8 cellular contexts compared by ENCODE assay signal in genomic region chr20:59948828-59949720, GRCh38. TPM values are rescaled to one million over a fixed set of nuclear protein-coding genes. Genes with fewer than 3 reads are reported as not detected.
A peak's percentile ranks its signal among the peaks of the same experiment; 100 is the strongest.
DNase-seq lines count a peak whose midpoint lies in the region; ATAC-seq, FAIRE-seq and TF ChIP-seq lines count a peak whose summit lies in the region.

No MANE protein-coding gene starts in this region.

- H2AFZ ChIP-seq in DND-41 (ENCODE audit: low read depth, low read length) (peak overlapping the region; percentile 58), OCI-LY7 (ENCODE audit: low read length) (peak overlapping the region; percentile 79), HepG2 (ENCODE audit: low read length) (no peak overlapping the region)

- BruUV-seq in OCI-LY7 (replicated peaks; lab: Mats Ljungman, UMichigan) (no TSS peak), HepG2 (replicated peaks; lab: Mats Ljungman, UMichigan) (no TSS peak)

- peak overlapping the region; percentile 27; the same call in 1 of the 2 replicates for H3K9ac ChIP-seq in DND-41 (ENCODE audit: low read depth, low read length)
- no peak overlapping the region for H3K9ac ChIP-seq in HepG2 (ENCODE audit: insufficient read depth, low read depth, low read length)

- H3K27me3 ChIP-seq in DND-41 (ENCODE audit: insufficient read depth, low read length, poor library complexity), result no peaks in the 10 kb centered on the region
- H3K27me3 ChIP-seq in brain microvascular endothelial cell (replicated peaks), result no peaks in the 10 kb centered on the region
- H3K27me3 ChIP-seq in HepG2 (ENCODE audit: control insufficient read depth in 1 of 2, insufficient read depth in 2 of 2, low read length in 2 of 2), result no peaks in the 10 kb centered on the region
- no peaks in the 10 kb centered on the region for H3K27me3 ChIP-seq in vagina

- WGBS in A549 (ENCODE audit: missing lambda C conversion rate), result 37% methylated on average over 7 of the region's 7 CpGs
- WGBS in HepG2 (ENCODE audit: low lambda C conversion rate), result 54% methylated on average over 7 of the region's 7 CpGs

- H3K79me2 ChIP-seq in DND-41 (ENCODE audit: insufficient read depth, low read length), result no peaks in the 10 kb centered on the region
- no peaks in the 10 kb centered on the region for H3K79me2 ChIP-seq in OCI-LY7 (ENCODE audit: insufficient read depth, low read depth, low read length)
- no peaks in the 10 kb centered on the region for H3K79me2 ChIP-seq in HepG2 (ENCODE audit: insufficient read depth, low read length)

- TF ChIP-seq RAD21 in A549 (conservative IDR thresholded peaks at IDR 0.05 in 1 of 2, IDR thresholded peaks at IDR 0.05 in 1 of 2), result peak; percentile 63 to 67
- no peak for TF ChIP-seq RAD21 in HepG2 (CRISPR knock-in tag; IDR thresholded peaks at IDR 0.05)

- 0 out of 3 replicates have a peak, but pooled peaks cover 3% of the 10 kb centered on the region for H3K4me1 ChIP-seq in A549
- peaks cover 19% of the 10 kb centered on the region for H3K4me1 ChIP-seq in DND-41 (ENCODE audit: insufficient read depth, low read length)
- peaks cover 15% of the 10 kb centered on the region for H3K4me1 ChIP-seq in OCI-LY7 (ENCODE audit: insufficient read depth, low read length, poor library complexity, severe bottlenecking)
- no peaks in the 10 kb centered on the region for H3K4me1 ChIP-seq in HepG2 (ENCODE audit: insufficient read depth, low read length)
- H3K4me1 ChIP-seq in vagina, result peaks cover 16% of the 10 kb centered on the region

- H3K9me3 ChIP-seq in A549, result no peaks in the 10 kb centered on the region
- H3K9me3 ChIP-seq in DND-41 (ENCODE audit: insufficient read depth, low read length, severe bottlenecking), result no peaks in the 10 kb centered on the region
- no peaks in the 10 kb centered on the region for H3K9me3 ChIP-seq in OCI-LY7 (ENCODE audit: low read length)
- H3K9me3 ChIP-seq in HepG2 (ENCODE audit: low read length), result no peaks in the 10 kb centered on the region
- no peaks in the 10 kb centered on the region for H3K9me3 ChIP-seq in vagina

- FAIRE-seq in A549 (lab: Jason Lieb, UNC), result no peak
- peak; percentile 48 for FAIRE-seq in HepG2 (lab: Jason Lieb, UNC)

- TF ChIP-seq CTCF in A549 (IDR thresholded peaks at IDR 0.05), result peak; percentile 72
- peak; percentile 85 for TF ChIP-seq CTCF in DND-41 (IDR thresholded peaks at IDR 0.05; ENCODE audit: borderline replicate concordance, extremely low read depth, low read length, poor library complexity, severe bottlenecking)
- peak; percentile 92 for TF ChIP-seq CTCF in OCI-LY7 (conservative IDR thresholded peaks at IDR 0.05; ENCODE audit: low read length)
- TF ChIP-seq CTCF in brain microvascular endothelial cell (IDR thresholded peaks at IDR 0.05; ENCODE audit: low read depth, low read length, missing control alignments), result peak; percentile 59
- TF ChIP-seq CTCF in HepG2 (CRISPR knock-in tag; IDR thresholded peaks at IDR 0.05), result peak; percentile 59
- TF ChIP-seq CTCF in vagina (IDR thresholded peaks at IDR 0.05), result peak; percentile 24 to 43 (median 28)

- TF ChIP-seq POLR2A in A549 (IDR thresholded peaks at IDR 0.05; ENCODE audit: low read length) (no peak), HepG2 (IDR thresholded peaks at IDR 0.05; ENCODE audit: insufficient read depth in 1 of 2, low read depth in 2 of 2, low read length in 2 of 2) (no peak), vagina (IDR thresholded peaks at IDR 0.05) (no peak)

- no peaks in the 10 kb centered on the region for H3K9me2 ChIP-seq in OCI-LY7 (ENCODE audit: insufficient read depth, low read length)

- H3K36me3 ChIP-seq in DND-41 (ENCODE audit: insufficient read depth, low read length) (peaks cover 20% of the 10 kb centered on the region), OCI-LY7 (ENCODE audit: insufficient read depth, low read length) (peaks cover 18% of the 10 kb centered on the region), brain microvascular endothelial cell (replicated peaks) (peaks cover 9% of the 10 kb centered on the region), HepG2 (replicated peaks in 1 of 2; ENCODE audit: control insufficient read depth in 1 of 2, insufficient read depth in 2 of 2, low read length in 2 of 2) (peaks cover 8 to 12% of the 10 kb centered on the region in 2 experiments; a peak in 4 of 5 replicates), vagina (peaks cover 0 to 8% of the 10 kb centered on the region in 2 donors)

- POLR2A ChIA-PET in A549 (lab: Yijun Ruan, JAX), result interaction anchor here (1.7 kb wide), 1 partner anchor 9 kb away, joined by 11 read pairs; the partner anchor contains the start of genes FAM217B and PPP1R3D
- POLR2A ChIA-PET in OCI-LY7 (lab: Charles Lee), result interaction anchor here (1.6 kb wide), 1 partner anchor 9 kb away, joined by 8 read pairs; the partner anchor contains the start of genes FAM217B and PPP1R3D
- POLR2A ChIA-PET in HepG2 (lab: Yijun Ruan, JAX), result interaction anchor here (1.3 kb wide), 1 partner anchor 9 kb away, joined by 10 read pairs; the partner anchor contains the start of genes FAM217B and PPP1R3D

- CTCF ChIA-PET in A549 (lab: Yijun Ruan, JAX) (interaction anchor here (0.6 to 9.6 kb wide), 15 partner anchors 9 to 1533 kb away, joined by 3 to 73 read pairs (median 3); partner anchors contain the start of genes CDH26, FAM217B, PPP1R3D and SYCP2), OCI-LY7 (lab: Charles Lee; ENCODE audit: unreplicated experiment) (no interaction called here), HepG2 (lab: Yijun Ruan, JAX; ENCODE audit: low intra/inter-chr PET ratio, low total read pairs) (interaction anchor here (0.8 to 1.8 kb wide), 2 partner anchors 15 to 101 kb away, joined by 4 to 5 read pairs; no protein-coding TSS in a partner anchor)

- in situ Hi-C loops in brain microvascular endothelial cell (cut with HindIII; ENCODE audit: low pct_ligation_motif_present, low sequenced_read_pairs) (no loop called here), HepG2 (cut with HindIII; ENCODE audit: extremely low pct_ligation_motif_present, low pct_unique_long_range_greater_than_20kb) (no loop called here)

- intact Hi-C loops in OCI-LY7 (cut with micrococcal nuclease; ENCODE audit: unreplicated experiment), result loop anchor here (10.0 kb wide), 1 partner anchor 456 kb away; no protein-coding TSS in a partner anchor
- intact Hi-C loops in HepG2 (cut with micrococcal nuclease; ENCODE audit: unreplicated experiment), result loop anchor here (1.0 kb wide), 1 partner anchor 101 kb away; no protein-coding TSS in a partner anchor
- intact Hi-C loops in vagina (cut with DNase I), result no loop called here

- H4K20me1 ChIP-seq in DND-41 (ENCODE audit: insufficient read depth, low read length) (no peaks in the 10 kb centered on the region), OCI-LY7 (ENCODE audit: insufficient read depth, low read length) (no peaks in the 10 kb centered on the region), HepG2 (ENCODE audit: insufficient read depth, low read length) (no peaks in the 10 kb centered on the region)

- no peak overlapping the region for H3K27ac ChIP-seq in A549
- peak overlapping the region; percentile 71 for H3K27ac ChIP-seq in DND-41 (ENCODE audit: low read length)
- peak overlapping the region; percentile 46 for H3K27ac ChIP-seq in OCI-LY7 (ENCODE audit: low read depth, low read length, poor library complexity, severe bottlenecking)
- H3K27ac ChIP-seq in brain microvascular endothelial cell, result no peak overlapping the region
- no peak overlapping the region for H3K27ac ChIP-seq in HepG2 (ENCODE audit: extremely low read length, insufficient read depth, low read length)
- no peak overlapping the region for H3K27ac ChIP-seq in vagina

- H3K4me3 ChIP-seq in A549, result no peak overlapping the region
- H3K4me3 ChIP-seq in DND-41 (ENCODE audit: low read depth in 1 of 2, low read length in 2 of 2), result 0 out of 4 replicates have a peak overlapping the region, but pooled peaks of 1 of the 2 experiments have one; percentile 5
- H3K4me3 ChIP-seq in OCI-LY7 (ENCODE audit: low read depth, low read length, poor library complexity, severe bottlenecking), result peak overlapping the region; percentile 34
- no peak overlapping the region for H3K4me3 ChIP-seq in brain microvascular endothelial cell (ENCODE audit: low read depth, low read length)
- H3K4me3 ChIP-seq in HepG2 (replicated peaks in 1 of 3; ENCODE audit: insufficient read depth in 1 of 3, low read depth in 2 of 3, low read length in 3 of 3), result no peak overlapping the region
- H3K4me3 ChIP-seq in vagina, result no peak overlapping the region

- no peak for TF ChIP-seq EP300 in A549 (IDR thresholded peaks at IDR 0.05)
- no peak for TF ChIP-seq EP300 in HepG2 (IDR thresholded peaks at IDR 0.05; ENCODE audit: low read depth in 2 of 2, low read length in 2 of 2)
- no peak for TF ChIP-seq EP300 in HepG2 (CRISPR knock-in tag; IDR thresholded peaks at IDR 0.05; ENCODE audit: borderline replicate concordance)

- DNase-seq in A549 (ENCODE audit: low read depth in 1 of 2, low spot score in 1 of 2) (peak in 1 of 2 experiments; percentile 57), DND-41 (peak; percentile 58), OCI-LY7 (ENCODE audit: low spot score) (peak; percentile 70), brain microvascular endothelial cell (peak; percentile 45), HepG2 (ENCODE audit: low spot score) (peak; percentile 63), vagina (ENCODE audit: extremely low spot score in 2 of 2) (no peak)

- H3K4me2 ChIP-seq in A549 (no peak overlapping the region), DND-41 (ENCODE audit: insufficient read depth, low read length) (peak overlapping the region; percentile 53), OCI-LY7 (ENCODE audit: low read length) (peak overlapping the region; percentile 67), HepG2 (ENCODE audit: low read depth, low read length) (no peak overlapping the region)

- ATAC-seq in A549, result peak; percentile 66 to 69; a peak in 4 of 6 replicates
- peak; percentile 81 for ATAC-seq in DND-41 (ENCODE audit: insufficient read depth, low read depth)
- ATAC-seq in HG03196 (IDR thresholded peaks at IDR 0.05; ENCODE audit: unreplicated experiment), result peak; percentile 47
- ATAC-seq in HepG2, result peak; percentile 69
- ATAC-seq in GM18517 (IDR thresholded peaks at IDR 0.05; ENCODE audit: unreplicated experiment), result no peak

RNA-seq across cellular contexts. Expression of gene FAM217B, which starts 8.9 kb away (rescaled TPM):
- polyA plus RNA-seq in A549 (2011; rRNA removed) (11.6 and 12.3 TPM in 2 replicates), A549 (2017; fragmentation: RNase III; extraction: RNeasy Plus Mini Kit Qiagen cat#74134 plus additional on column Dnase treatment) (6.1 to 6.3 TPM (median 6.2 TPM) in 3 replicates), HepG2 (2011; rRNA removed) (7.4 and 11.1 TPM in 2 replicates)
- 2.6 and 3.0 TPM in 2 replicates for polyA plus RNA-seq in A549 (2012; cell fraction: cytosol; rRNA removed)
- 1.6 and 1.8 TPM in 2 replicates for polyA plus RNA-seq in A549 (2012; cell fraction: nucleus; rRNA removed)
- 5.5 and 7.2 TPM in 2 replicates for polyA minus RNA-seq in A549 (2011; rRNA and poly(A)+ RNA removed)
- 16.1 and 18.0 TPM in 2 replicates for total RNA-seq in OCI-LY7 (2014; rRNA removed; shearing (Covaris generic))
- total RNA-seq in OCI-LY7 (2022) (26.2 and 28.3 TPM in 2 replicates), HepG2 (2016; rRNA removed; fragmentation: Illumina TruSeq; extraction: Trizol) (14.3 and 20.4 TPM in 2 replicates), vagina (12.8 TPM)
- 1.5 and 1.8 TPM in 2 replicates for total RNA-seq in HepG2 (2016; cell fraction: cytosol; rRNA removed; fragmentation: Illumina TruSeq; extraction: Trizol; ENCODE audit: low read depth)
- total RNA-seq in HepG2 (2016; cell fraction: insoluble cytoplasmic fraction; rRNA removed; fragmentation: Illumina TruSeq; extraction: Trizol), result 11.9 and 18.8 TPM in 2 replicates
- total RNA-seq in HepG2 (2016; cell fraction: membrane; rRNA removed; fragmentation: Illumina TruSeq; extraction: Trizol), result 7.2 and 7.3 TPM in 2 replicates
- total RNA-seq in HepG2 (2016; cell fraction: nucleus; rRNA removed; fragmentation: Illumina TruSeq; extraction: Trizol), result 19.5 and 21.4 TPM in 2 replicates
- 4.5 and 7.3 TPM in 2 replicates for polyA plus RNA-seq in HepG2 (2011; cell fraction: cytosol; rRNA removed)
- polyA plus RNA-seq in HepG2 (2011; cell fraction: nucleus; rRNA removed), result 4.6 and 9.1 TPM in 2 replicates
- polyA plus RNA-seq in HepG2 (2012), result 5.7 and 9.1 TPM in 2 replicates
- 1.6 and 1.8 TPM in 2 replicates for polyA plus RNA-seq in HepG2 (2016; cell fraction: cytosol; fragmentation: Illumina TruSeq; extraction: Trizol; ENCODE audit: low read depth)
- polyA plus RNA-seq in HepG2 (2016; cell fraction: insoluble cytoplasmic fraction; fragmentation: Illumina TruSeq; extraction: Trizol; ENCODE audit: low read depth), result 18.5 and 19.5 TPM in 2 replicates
- polyA plus RNA-seq in HepG2 (2016; cell fraction: membrane; fragmentation: Illumina TruSeq; extraction: Trizol; ENCODE audit: low read depth), result 4.0 and 4.2 TPM in 2 replicates
- 15.5 and 17.2 TPM in 2 replicates for polyA plus RNA-seq in HepG2 (2016; cell fraction: nucleus; fragmentation: Illumina TruSeq; extraction: Trizol; ENCODE audit: insufficient read depth, low read depth)
- polyA minus RNA-seq in HepG2 (2011; rRNA and poly(A)+ RNA removed; ENCODE audit: low replicate concordance), result 4.9 and 7.4 TPM in 2 replicates
- 7.1 and 7.6 TPM in 2 replicates for polyA minus RNA-seq in HepG2 (2011; cell fraction: cytosol; rRNA and poly(A)+ RNA removed)
- polyA minus RNA-seq in HepG2 (2011; cell fraction: nucleus; rRNA and poly(A)+ RNA removed), result 25.2 and 33.8 TPM in 2 replicates

RNA-seq across cellular contexts. Expression of gene PPP1R3D, which starts 9.0 kb away (rescaled TPM):
- 2.6 and 2.7 TPM in 2 replicates for polyA plus RNA-seq in A549 (2011; rRNA removed)
- 0.74 and 1.2 TPM in 2 replicates for polyA plus RNA-seq in A549 (2012; cell fraction: cytosol; rRNA removed)
- polyA plus RNA-seq in A549 (2012; cell fraction: nucleus; rRNA removed), result 1.1 and 1.7 TPM in 2 replicates
- 2.6 to 3.9 TPM (median 3.2 TPM) in 3 replicates for polyA plus RNA-seq in A549 (2017; fragmentation: RNase III; extraction: RNeasy Plus Mini Kit Qiagen cat#74134 plus additional on column Dnase treatment)
- 1.8 and 2.4 TPM in 2 replicates for polyA minus RNA-seq in A549 (2011; rRNA and poly(A)+ RNA removed)
- total RNA-seq in OCI-LY7 (2014; rRNA removed; shearing (Covaris generic)), result 3.2 and 4.5 TPM in 2 replicates
- total RNA-seq in OCI-LY7 (2022), result 4.9 and 5.1 TPM in 2 replicates
- total RNA-seq in HepG2 (2016; rRNA removed; fragmentation: Illumina TruSeq; extraction: Trizol), result 3.7 and 4.0 TPM in 2 replicates
- total RNA-seq in HepG2 (2016; cell fraction: cytosol; rRNA removed; fragmentation: Illumina TruSeq; extraction: Trizol; ENCODE audit: low read depth), result 0.40 and 0.53 TPM in 2 replicates
- 3.6 and 3.9 TPM in 2 replicates for total RNA-seq in HepG2 (2016; cell fraction: insoluble cytoplasmic fraction; rRNA removed; fragmentation: Illumina TruSeq; extraction: Trizol)
- 3.1 TPM in 2 replicates for total RNA-seq in HepG2 (2016; cell fraction: membrane; rRNA removed; fragmentation: Illumina TruSeq; extraction: Trizol)
- total RNA-seq in HepG2 (2016; cell fraction: nucleus; rRNA removed; fragmentation: Illumina TruSeq; extraction: Trizol), result 5.1 and 5.2 TPM in 2 replicates
- 1.0 and 1.2 TPM in 2 replicates for polyA plus RNA-seq in HepG2 (2011; rRNA removed)
- polyA plus RNA-seq in HepG2 (2011; cell fraction: cytosol; rRNA removed), result 0.89 and 0.91 TPM in 2 replicates
- 2.7 and 3.1 TPM in 2 replicates for polyA plus RNA-seq in HepG2 (2011; cell fraction: nucleus; rRNA removed)
- polyA plus RNA-seq in HepG2 (2012), result 1.7 and 1.9 TPM in 2 replicates
- 0.22 and 0.29 TPM in 2 replicates for polyA plus RNA-seq in HepG2 (2016; cell fraction: cytosol; fragmentation: Illumina TruSeq; extraction: Trizol; ENCODE audit: low read depth)
- 2.9 and 3.0 TPM in 2 replicates for polyA plus RNA-seq in HepG2 (2016; cell fraction: insoluble cytoplasmic fraction; fragmentation: Illumina TruSeq; extraction: Trizol; ENCODE audit: low read depth)
- polyA plus RNA-seq in HepG2 (2016; cell fraction: membrane; fragmentation: Illumina TruSeq; extraction: Trizol; ENCODE audit: low read depth), result 1.1 and 1.4 TPM in 2 replicates
- polyA plus RNA-seq in HepG2 (2016; cell fraction: nucleus; fragmentation: Illumina TruSeq; extraction: Trizol; ENCODE audit: insufficient read depth, low read depth), result 3.4 and 3.9 TPM in 2 replicates
- polyA minus RNA-seq in HepG2 (2011; rRNA and poly(A)+ RNA removed; ENCODE audit: low replicate concordance), result 1.9 and 4.1 TPM in 2 replicates
- 1.3 and 3.8 TPM in 2 replicates for polyA minus RNA-seq in HepG2 (2011; cell fraction: cytosol; rRNA and poly(A)+ RNA removed)
- polyA minus RNA-seq in HepG2 (2011; cell fraction: nucleus; rRNA and poly(A)+ RNA removed), result 8.4 and 8.7 TPM in 2 replicates
- 11.8 TPM for total RNA-seq in vagina

RNA-seq across cellular contexts. Expression of gene CDH26, which starts 9.1 kb away (rescaled TPM):
- polyA plus RNA-seq in A549 (2011; rRNA removed) (0.33 and 0.57 TPM in 2 replicates), A549 (2017; fragmentation: RNase III; extraction: RNeasy Plus Mini Kit Qiagen cat#74134 plus additional on column Dnase treatment) (0.16 to 0.28 TPM (median 0.27 TPM) in 3 replicates), HepG2 (2011; rRNA removed) (0.88 and 1.1 TPM in 2 replicates)
- polyA plus RNA-seq in A549 (2012; cell fraction: cytosol; rRNA removed), result 0.12 and 0.24 TPM in 2 replicates
- polyA plus RNA-seq in A549 (2012; cell fraction: nucleus; rRNA removed), result 0.55 and 0.67 TPM in 2 replicates
- polyA minus RNA-seq in A549 (2011; rRNA and poly(A)+ RNA removed), result 0.21 and 0.49 TPM in 2 replicates
- total RNA-seq in OCI-LY7 (2014; rRNA removed; shearing (Covaris generic)), result 0.19 TPM in 1 of 2 replicates, not detected in the other
- total RNA-seq in OCI-LY7 (2022) (0.26 and 0.36 TPM in 2 replicates), HepG2 (2016; rRNA removed; fragmentation: Illumina TruSeq; extraction: Trizol) (0.40 and 0.45 TPM in 2 replicates), vagina (6.6 TPM)
- total RNA-seq in HepG2 (2016; cell fraction: cytosol; rRNA removed; fragmentation: Illumina TruSeq; extraction: Trizol; ENCODE audit: low read depth), result 0.10 and 0.18 TPM in 2 replicates
- 0.11 TPM in 1 of 2 replicates, not detected in the other for total RNA-seq in HepG2 (2016; cell fraction: insoluble cytoplasmic fraction; rRNA removed; fragmentation: Illumina TruSeq; extraction: Trizol)
- 0.10 and 0.34 TPM in 2 replicates for total RNA-seq in HepG2 (2016; cell fraction: membrane; rRNA removed; fragmentation: Illumina TruSeq; extraction: Trizol)
- total RNA-seq in HepG2 (2016; cell fraction: nucleus; rRNA removed; fragmentation: Illumina TruSeq; extraction: Trizol), result 0.59 and 0.88 TPM in 2 replicates
- polyA plus RNA-seq in HepG2 (2011; cell fraction: cytosol; rRNA removed), result 0.11 and 0.19 TPM in 2 replicates
- polyA plus RNA-seq in HepG2 (2011; cell fraction: nucleus; rRNA removed), result 3.0 TPM in 2 replicates
- 0.44 and 0.67 TPM in 2 replicates for polyA plus RNA-seq in HepG2 (2012)
- not detected in 2 replicates for polyA plus RNA-seq in HepG2 (2016; cell fraction: cytosol; fragmentation: Illumina TruSeq; extraction: Trizol; ENCODE audit: low read depth)
- 0.22 TPM in 1 of 2 replicates, not detected in the other for polyA plus RNA-seq in HepG2 (2016; cell fraction: insoluble cytoplasmic fraction; fragmentation: Illumina TruSeq; extraction: Trizol; ENCODE audit: low read depth)
- polyA plus RNA-seq in HepG2 (2016; cell fraction: membrane; fragmentation: Illumina TruSeq; extraction: Trizol; ENCODE audit: low read depth), result not detected in 2 replicates
- polyA plus RNA-seq in HepG2 (2016; cell fraction: nucleus; fragmentation: Illumina TruSeq; extraction: Trizol; ENCODE audit: insufficient read depth, low read depth), result 1.6 and 1.8 TPM in 2 replicates
- polyA minus RNA-seq in HepG2 (2011; rRNA and poly(A)+ RNA removed; ENCODE audit: low replicate concordance), result 0.52 TPM in 1 of 2 replicates, not detected in the other
- polyA minus RNA-seq in HepG2 (2011; cell fraction: cytosol; rRNA and poly(A)+ RNA removed), result 0.79 TPM in 1 of 2 replicates, not detected in the other
- polyA minus RNA-seq in HepG2 (2011; cell fraction: nucleus; rRNA and poly(A)+ RNA removed), result 2.7 and 3.2 TPM in 2 replicates

RNA-seq across cellular contexts. Expression of gene SYCP2, which starts 15.6 kb away (rescaled TPM):
- polyA plus RNA-seq in A549 (2011; rRNA removed), result 1.3 and 2.1 TPM in 2 replicates
- 0.18 and 0.20 TPM in 2 replicates for polyA plus RNA-seq in A549 (2012; cell fraction: cytosol; rRNA removed)
- 0.27 and 0.31 TPM in 2 replicates for polyA plus RNA-seq in A549 (2012; cell fraction: nucleus; rRNA removed)
- 0.50 to 0.84 TPM (median 0.52 TPM) in 3 replicates for polyA plus RNA-seq in A549 (2017; fragmentation: RNase III; extraction: RNeasy Plus Mini Kit Qiagen cat#74134 plus additional on column Dnase treatment)
- polyA minus RNA-seq in A549 (2011; rRNA and poly(A)+ RNA removed), result 1.4 TPM in 1 of 2 replicates, not detected in the other
- 0.36 and 0.38 TPM in 2 replicates for total RNA-seq in OCI-LY7 (2014; rRNA removed; shearing (Covaris generic))
- 0.19 and 0.22 TPM in 2 replicates for total RNA-seq in OCI-LY7 (2022)
- 0.07 and 0.25 TPM in 2 replicates for total RNA-seq in HepG2 (2016; rRNA removed; fragmentation: Illumina TruSeq; extraction: Trizol)
- total RNA-seq in HepG2 (2016; cell fraction: cytosol; rRNA removed; fragmentation: Illumina TruSeq; extraction: Trizol; ENCODE audit: low read depth), result 0.30 TPM in 1 of 2 replicates, not detected in the other
- total RNA-seq in HepG2 (2016; cell fraction: insoluble cytoplasmic fraction; rRNA removed; fragmentation: Illumina TruSeq; extraction: Trizol), result 0.15 TPM in 1 of 2 replicates, not detected in the other
- total RNA-seq in HepG2 (2016; cell fraction: membrane; rRNA removed; fragmentation: Illumina TruSeq; extraction: Trizol), result 0.03 and 0.38 TPM in 2 replicates
- 0.25 and 1.1 TPM in 2 replicates for total RNA-seq in HepG2 (2016; cell fraction: nucleus; rRNA removed; fragmentation: Illumina TruSeq; extraction: Trizol)
- 0.09 and 0.24 TPM in 2 replicates for polyA plus RNA-seq in HepG2 (2011; rRNA removed)
- polyA plus RNA-seq in HepG2 (2011; cell fraction: cytosol; rRNA removed), result 0.10 TPM in 1 of 2 replicates, not detected in the other
- polyA plus RNA-seq in HepG2 (2011; cell fraction: nucleus; rRNA removed), result 0.12 and 0.32 TPM in 2 replicates
- polyA plus RNA-seq in HepG2 (2012), result 0.07 and 0.36 TPM in 2 replicates
- polyA plus RNA-seq in HepG2 (2016; cell fraction: cytosol; fragmentation: Illumina TruSeq; extraction: Trizol; ENCODE audit: low read depth), result not detected in 2 replicates
- not detected in 2 replicates for polyA plus RNA-seq in HepG2 (2016; cell fraction: insoluble cytoplasmic fraction; fragmentation: Illumina TruSeq; extraction: Trizol; ENCODE audit: low read depth)
- polyA plus RNA-seq in HepG2 (2016; cell fraction: membrane; fragmentation: Illumina TruSeq; extraction: Trizol; ENCODE audit: low read depth), result not detected in 2 replicates
- polyA plus RNA-seq in HepG2 (2016; cell fraction: nucleus; fragmentation: Illumina TruSeq; extraction: Trizol; ENCODE audit: insufficient read depth, low read depth), result 0.53 and 0.57 TPM in 2 replicates
- not detected in 2 replicates for polyA minus RNA-seq in HepG2 (2011; rRNA and poly(A)+ RNA removed; ENCODE audit: low replicate concordance)
- not detected in 2 replicates for polyA minus RNA-seq in HepG2 (2011; cell fraction: cytosol; rRNA and poly(A)+ RNA removed)
- 1.1 and 1.3 TPM in 2 replicates for polyA minus RNA-seq in HepG2 (2011; cell fraction: nucleus; rRNA and poly(A)+ RNA removed)
- total RNA-seq in vagina, result 3.2 TPM

Comparison
In these comparisons a context has a peak if more than half of its experiments do, and no peak if none do; other contexts are left out.
1. DNase-seq: peak in DND-41 (single experiment), OCI-LY7 (single experiment), brain microvascular endothelial cell (single experiment) and HepG2 (single experiment); none in vagina (0 of 2).
2. H3K27ac ChIP-seq: peak in DND-41 (single experiment) and OCI-LY7 (single experiment); none in A549 (0 of 2), brain microvascular endothelial cell (single experiment), HepG2 (single experiment) and vagina (single experiment).
3. H3K4me2 ChIP-seq: peak in DND-41 (single experiment) and OCI-LY7 (single experiment); none in A549 (single experiment) and HepG2 (single experiment).
4. CTCF ChIP-seq: peak in every context shown above with its lines; median percentile 92 in OCI-LY7; 85 in DND-41; 72 in A549; 59 in brain microvascular endothelial cell; 59 in HepG2; 28 in vagina.
5. Of the 38 proteins assayed by ChIP-seq in both HepG2 and A549: peak only in HepG2: none; only in A549: RAD21 and SMC3; in both: CTCF; in neither: 35.